1 cellular context compared by ENCODE assay signal in genomic region chr16:54947616-54948015, GRCh38.
TF ChIP-seq lines count a peak whose summit lies in the region.

No MANE protein-coding gene starts in this region.

TF ChIP-seq in H1, 55 proteins besides CTCF, POLR2A, EP300 and RAD21:
- no peak for TF ChIP-seq EGR1 (IDR thresholded peaks at IDR 0.05; ENCODE audit: borderline replicate concordance, low read depth, low read length)
- no peak for TF ChIP-seq KDM4A (IDR thresholded peaks at IDR 0.05; ENCODE audit: low read depth, low read length, severe bottlenecking)
- TF ChIP-seq ATF2 (IDR thresholded peaks at IDR 0.05; ENCODE audit: low read length) = no peak
- TF ChIP-seq BACH1 (IDR thresholded peaks at IDR 0.05; ENCODE audit: low read length) = no peak
- no peak for TF ChIP-seq CHD7 (IDR thresholded peaks at IDR 0.05; ENCODE audit: insufficient replicate concordance, low read length)
- no peak for TF ChIP-seq ASH2L (IDR thresholded peaks at IDR 0.05; ENCODE audit: low read length)
- no peak for TF ChIP-seq RXRA (IDR thresholded peaks at IDR 0.05; ENCODE audit: insufficient read depth, low read depth, low read length)
- no peak for TF ChIP-seq RBBP5 (IDR thresholded peaks at IDR 0.05; ENCODE audit: borderline replicate concordance, low read depth, low read length)
- no peak for TF ChIP-seq TAF7 (optimal IDR thresholded peaks at IDR 0.05; ENCODE audit: borderline replicate concordance, low read depth, low read length)
- no peak for TF ChIP-seq CBX5 (IDR thresholded peaks at IDR 0.05; ENCODE audit: low read depth, low read length)
- no peak for TF ChIP-seq SP2 (IDR thresholded peaks at IDR 0.05; ENCODE audit: low read length)
- no peak for TF ChIP-seq BRCA1 (IDR thresholded peaks at IDR 0.05; ENCODE audit: low read depth, low read length)
